ENCODE assay signal across 19 cellular contexts in the genomic region with DNA sequence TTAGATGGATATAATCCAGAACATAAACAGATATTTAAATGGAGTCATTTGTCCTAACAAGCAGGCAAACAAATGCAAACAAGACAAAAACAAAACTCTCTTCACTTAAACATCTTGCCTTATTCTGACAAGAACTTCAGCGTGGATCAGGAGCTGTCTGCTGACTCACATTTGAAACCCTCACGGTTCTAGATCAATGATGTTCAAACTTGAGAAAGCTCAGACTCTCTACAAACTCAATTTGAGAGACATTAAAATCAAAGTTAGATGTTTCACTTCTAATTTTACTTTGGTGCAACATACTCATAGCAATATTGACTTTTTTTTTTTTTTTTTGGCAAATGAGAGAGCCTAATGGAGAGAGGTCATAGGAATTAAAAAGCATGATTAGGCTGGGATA.
DNase-seq lines count a peak whose midpoint lies in the region; ATAC-seq and TF ChIP-seq lines count a peak whose summit lies in the region.
"Had no signal": no experiment of that assay in that cellular context is flagged by ENCODE, and none has a peak within 500 bp of the region (broad histone marks: within the 10 kb centered on the region; RNA-seq: fewer than 3 reads in every experiment).

No MANE protein-coding gene starts in this region.

- H3K4me3 Mint-ChIP-seq in activated CD4-positive, alpha-beta T cell treated with anti-CD3 and anti-CD28 coated beads for 36 hours: no peak overlapping the region
- H3K4me3 Mint-ChIP-seq in mesothelial cell of epicardium: no peak overlapping the region
- H3K4me3 Mint-ChIP-seq: CD14-positive monocyte; CD4-positive, alpha-beta memory T cell had no signal

- POLR2A ChIA-PET in activated CD4-positive, alpha-beta T cell treated with anti-CD3 and anti-CD28 coated beads for 36 hours (lab: Charles Lee): no interaction called here

- no peaks in the 10 kb centered on the region for H3K36me3 Mint-ChIP-seq in activated CD4-positive, alpha-beta T cell treated with anti-CD3 and anti-CD28 coated beads for 36 hours (ENCODE audit: low read depth)
- no peaks in the 10 kb centered on the region for H3K36me3 Mint-ChIP-seq in mesothelial cell of epicardium
- H3K36me3 Mint-ChIP-seq: CD14-positive monocyte; CD4-positive, alpha-beta memory T cell had no signal

- H3K9me3 Mint-ChIP-seq in activated CD4-positive, alpha-beta T cell treated with anti-CD3 and anti-CD28 coated beads for 36 hours (ENCODE audit: low read depth): no peaks in the 10 kb centered on the region
- no peaks in the 10 kb centered on the region for H3K9me3 Mint-ChIP-seq in mesothelial cell of epicardium
- H3K9me3 Mint-ChIP-seq: CD14-positive monocyte; CD4-positive, alpha-beta memory T cell had no signal

- H3K36me3 ChIP-seq in esophagus muscularis mucosa: no peaks in the 10 kb centered on the region
- H3K36me3 ChIP-seq: BLaER1, HAP-1 had no signal

- H3K9me3 ChIP-seq in esophagus muscularis mucosa: no peaks in the 10 kb centered on the region
- H3K9me3 ChIP-seq: A549, BLaER1, HAP-1 had no signal

- no peak for DNase-seq in activated CD4-positive, alpha-beta T cell treated with anti-CD3 and anti-CD28 coated beads for 36 hours
- DNase-seq in activated CD4-positive, alpha-beta T cell treated with anti-CD3 and anti-CD28 coated beads, Interleukin-2, amount 50 U/mL, for 1 hour: no peak
- DNase-seq in esophagus muscularis mucosa (ENCODE audit: extremely low spot score) (no peak), mesothelial cell of epicardium (ENCODE audit: low spot score in 2 of 2, unreplicated experiment in 2 of 2) (no peak), AG20443 (ENCODE audit: low spot score) (no peak), NCI-H69 (lab: John Stamatoyannopoulos, UW) (no peak), NCI-H1417 treated with DMSO at 0.1 percent for 48 hours (lab: John Stamatoyannopoulos, UW) (no peak)
- DNase-seq: CD4-positive, alpha-beta memory T cell; DMS153; DMS79; GDM1; GM23248 had no signal

- H3K27me3 ChIP-seq in esophagus muscularis mucosa: no peaks in the 10 kb centered on the region
- H3K27me3 ChIP-seq: BLaER1 had no signal

- 88% methylated on average over 2 of the region's 2 CpGs for WGBS in esophagus muscularis mucosa

- TF ChIP-seq POLR2A in esophagus muscularis mucosa (IDR thresholded peaks at IDR 0.05; ENCODE audit: low read depth): no peak

- peak overlapping the region in 3 of 4 donors; percentile 81 to 85 (median 84) for H3K27ac ChIP-seq in esophagus muscularis mucosa (replicated peaks in 1 of 4)
- H3K27ac ChIP-seq: 22Rv1, A549, BLaER1, GM23248 had no signal

- H3K27ac Mint-ChIP-seq in activated CD4-positive, alpha-beta T cell treated with anti-CD3 and anti-CD28 coated beads for 36 hours: no peak overlapping the region
- H3K27ac Mint-ChIP-seq in mesothelial cell of epicardium: no peak overlapping the region
- H3K27ac Mint-ChIP-seq: CD4-positive, alpha-beta memory T cell had no signal

- peak; percentile 9 for ATAC-seq in activated CD4-positive, alpha-beta T cell treated with anti-CD3 and anti-CD28 coated beads for 36 hours
- peak; percentile 85 for ATAC-seq in HG02870 (IDR thresholded peaks at IDR 0.05; ENCODE audit: unreplicated experiment)
- ATAC-seq: A549, K562 had no signal

- intact Hi-C loops in activated CD4-positive, alpha-beta T cell treated with anti-CD3 and anti-CD28 coated beads for 36 hours (cut with DNase I, micrococcal nuclease): no loop called here
- intact Hi-C loops in esophagus muscularis mucosa (cut with DNase I): loop anchor here (10.0 kb wide), 1 partner anchor 568 kb away; the partner anchor contains the start of gene SETBP1

- peaks cover 50 to 90% (median 86%) of the 10 kb centered on the region in 4 donors for H3K4me1 ChIP-seq in esophagus muscularis mucosa
- H3K4me1 ChIP-seq: A549, HAP-1 had no signal

- CTCF ChIA-PET in activated CD4-positive, alpha-beta T cell treated with anti-CD3 and anti-CD28 coated beads for 36 hours (lab: Charles Lee): no interaction called here

- no peak for TF ChIP-seq EP300 in esophagus muscularis mucosa (IDR thresholded peaks at IDR 0.05)

- no peaks in the 10 kb centered on the region for H3K4me1 Mint-ChIP-seq in activated CD4-positive, alpha-beta T cell treated with anti-CD3 and anti-CD28 coated beads for 36 hours
- peaks cover 38% of the 10 kb centered on the region for H3K4me1 Mint-ChIP-seq in mesothelial cell of epicardium
- H3K4me1 Mint-ChIP-seq: CD4-positive, alpha-beta memory T cell had no signal

- no peak overlapping the region for H3K4me3 ChIP-seq in esophagus muscularis mucosa
- H3K4me3 ChIP-seq: A549, BLaER1, GM23248, HAP-1, K562 had no signal

- H3K27me3 Mint-ChIP-seq in activated CD4-positive, alpha-beta T cell treated with anti-CD3 and anti-CD28 coated beads for 36 hours: peaks cover 4% of the 10 kb centered on the region
- no peaks in the 10 kb centered on the region for H3K27me3 Mint-ChIP-seq in mesothelial cell of epicardium (ENCODE audit: low read depth)

- TF ChIP-seq CTCF in esophagus muscularis mucosa (IDR thresholded peaks at IDR 0.05) (no peak), mesothelial cell of epicardium (IDR thresholded peaks at IDR 0.05; ENCODE audit: unreplicated experiment) (no peak)
